Comparison of ENCODE assay signal across 26 cellular contexts in the genomic region with DNA sequence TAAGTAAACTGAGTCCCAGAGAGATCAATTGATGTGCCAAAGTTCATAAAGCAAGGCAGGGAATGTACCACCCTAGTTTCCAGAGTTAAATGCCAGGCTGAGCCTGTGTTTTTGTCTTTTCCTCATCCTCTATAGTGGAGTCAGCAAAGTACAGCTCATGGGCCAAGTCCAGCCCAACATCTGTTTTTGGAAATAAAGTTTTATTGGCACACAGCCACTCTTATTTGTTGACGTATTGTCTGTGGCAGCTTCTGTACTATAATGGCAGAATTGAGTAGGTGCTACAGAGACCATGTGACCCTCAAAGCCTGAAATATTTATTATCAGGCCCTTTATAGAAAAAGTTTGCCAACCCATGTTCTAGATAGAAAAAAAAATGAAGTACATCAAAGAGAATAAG.
"Had no signal": no experiment of that assay in that cellular context is flagged by ENCODE, and none has a peak within 500 bp of the region (broad histone marks: within the 10 kb centered on the region; RNA-seq: fewer than 3 reads in every experiment).

No MANE protein-coding gene starts in this region.

- H3K9me3 ChIP-seq: gastroesophageal sphincter, heart right ventricle had no signal

- H3K27ac ChIP-seq: brain microvascular endothelial cell, coronary artery, dorsolateral prefrontal cortex, gastroesophageal sphincter, heart right ventricle had no signal

- H3K4me3 ChIP-seq: coronary artery, dorsolateral prefrontal cortex, gastroesophageal sphincter, heart right ventricle had no signal

- H3K36me3 ChIP-seq: brain microvascular endothelial cell, gastroesophageal sphincter, heart right ventricle had no signal

- FAIRE-seq: astrocyte, bronchial epithelial cell had no signal

- ATAC-seq: activated CD8-positive, alpha-beta T cell treated with anti-CD3 and anti-CD28 coated beads for 36 hours; activated T-cell treated with anti-CD3 and anti-CD28 coated beads, Interleukin-2, amount 50 U/mL, for 4 hours; activated T-helper 17 cell treated with anti-CD3 and anti-CD28 coated beads, Interleukin-2, amount 50 U/mL, for 72 hours; esophagus mucosa; gastroesophageal sphincter; heart right ventricle had no signal

- H3K27me3 ChIP-seq: brain microvascular endothelial cell, gastroesophageal sphincter, heart right ventricle had no signal

- DNase-seq: activated CD4-positive, alpha-beta T cell treated with anti-CD3 and anti-CD28 coated beads for 1 hour; activated CD4-positive, alpha-beta T cell treated with anti-CD3 and anti-CD28 coated beads for 4 hours; activated CD4-positive, alpha-beta T cell treated with anti-CD3 and anti-CD28 coated beads, Interleukin-2, amount 50 U/mL, for 1 hour; activated CD4-positive, alpha-beta T cell treated with anti-CD3 and anti-CD28 coated beads, Interleukin-2, amount 50 U/mL, for 48 hours; activated CD8-positive, alpha-beta memory T cell treated with anti-CD3 and anti-CD28 coated beads for 24 hours; activated CD8-positive, alpha-beta T cell treated with anti-CD3 and anti-CD28 coated beads for 36 hours; activated effector memory CD4-positive, alpha-beta T cell treated with Interleukin-2 at 50 U/mL for 16 hours; activated gamma-delta T cell treated with Interleukin-2 at 50 U/mL for 16 hours; activated naive CD4-positive, alpha-beta T cell treated with anti-CD3 and anti-CD28 coated beads, Interleukin-2, amount 50 U/mL, for 16 hours; activated naive CD4-positive, alpha-beta T cell treated with Interleukin-2 at 50 U/mL for 16 hours; activated T-cell treated with anti-CD3 and anti-CD28 coated beads, Interleukin-2, amount 50 U/mL, for 4 hours; amniotic stem cell; anterior cingulate cortex; brain microvascular endothelial cell; dorsolateral prefrontal cortex; effector memory CD4-positive, alpha-beta T cell; endodermal cell; foreskin melanocyte; heart right ventricle; T-helper 2 cell had no signal
